Comparison of ENCODE assay signal across 9 cellular contexts in the genomic region with DNA sequence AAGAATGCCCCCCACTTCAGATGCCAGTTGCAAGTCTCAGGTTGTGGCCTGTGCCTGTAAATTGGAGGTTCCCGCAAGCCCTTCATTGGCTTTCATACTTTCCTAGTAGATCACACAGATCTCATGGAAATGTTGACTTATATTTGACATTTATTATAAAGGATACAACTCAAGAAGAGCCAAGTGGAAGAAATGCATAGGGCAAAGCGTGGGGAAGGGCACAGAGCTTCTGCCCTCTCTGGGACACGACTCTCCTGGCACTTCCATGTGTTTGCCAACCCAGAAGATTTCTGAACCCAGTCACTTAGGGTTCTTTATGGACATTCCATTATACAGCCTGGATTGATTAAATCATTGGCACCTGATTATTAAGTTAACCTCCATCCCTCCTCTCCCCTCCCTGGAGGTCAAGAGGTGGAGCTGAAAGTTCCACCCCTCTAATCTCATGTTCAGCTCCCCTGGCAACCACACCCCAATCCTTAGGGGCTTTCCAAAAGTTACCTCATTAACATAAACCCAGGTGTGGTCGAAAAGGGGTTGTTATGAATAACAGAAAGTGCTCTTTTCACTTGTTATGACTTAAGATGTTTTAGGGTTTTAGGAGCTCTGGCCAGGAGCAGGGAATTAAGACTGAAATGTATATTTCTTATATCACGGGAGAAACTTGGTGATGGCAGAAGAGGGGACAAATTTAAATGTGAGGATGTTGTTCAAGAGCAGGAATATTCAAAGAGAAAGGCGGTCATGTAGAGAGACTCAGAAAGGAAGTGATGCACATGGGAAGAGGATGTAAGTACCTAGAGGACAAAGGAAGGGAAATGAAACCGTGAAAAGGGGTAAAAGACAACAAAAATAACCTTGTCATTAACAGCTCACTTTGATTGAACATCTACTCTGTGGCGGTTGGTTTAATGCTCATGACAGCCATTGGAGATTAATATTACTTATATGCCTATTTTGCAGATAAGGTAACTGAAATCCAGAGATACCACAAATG. TPM values are rescaled to one million over a fixed set of nuclear protein-coding genes. Genes with fewer than 3 reads are reported as not detected.
DNase-seq lines count a peak whose midpoint lies in the region; ATAC-seq and TF ChIP-seq lines count a peak whose summit lies in the region.
"Had no signal": no experiment of that assay in that cellular context is flagged by ENCODE, and none has a peak within 500 bp of the region (broad histone marks: within the 10 kb centered on the region; RNA-seq: fewer than 3 reads in every experiment).

No MANE protein-coding gene starts in this region.

- no peak overlapping the region for H3K4me3 ChIP-seq in prostate gland
- H3K4me3 ChIP-seq in breast epithelium: no peak overlapping the region

- TF ChIP-seq CTCF in CD14-positive monocyte (IDR thresholded peaks at IDR 0.05): no peak
- TF ChIP-seq CTCF in prostate gland (IDR thresholded peaks at IDR 0.05): no peak
- TF ChIP-seq CTCF in breast epithelium (IDR thresholded peaks at IDR 0.05): no peak

- H3K27ac ChIP-seq in prostate gland: no peak overlapping the region
- no peak overlapping the region for H3K27ac ChIP-seq in breast epithelium

- no peaks in the 10 kb centered on the region for H3K27me3 ChIP-seq in prostate gland (replicated peaks; ENCODE audit: insufficient read depth)
- H3K27me3 ChIP-seq in breast epithelium: no peaks in the 10 kb centered on the region

- H3K27ac Mint-ChIP-seq in CD14-positive monocyte: peak overlapping the region; percentile 48 to 93 (median 82)
- H3K27ac Mint-ChIP-seq in activated T-helper 2 cell treated with anti-CD3 and anti-CD28 coated beads, Interferon-gamma antibody, Interleukin-2, Interleukin-4, amounts not matched to agents 10 μg/mL and 5 μg/mL and 100 μg/mL, durations not matched to agents 14 hours and 24 hours and 36 hours: peak overlapping the region; percentile 80
- H3K27ac Mint-ChIP-seq: dendritic cell treated with granulocyte-macrophage colony-stimulating factor and Interleukin-4, amounts not matched to agents 40 ng/mL and 50 ng/mL, for 4 days had no signal

- intact Hi-C loops in CD14-positive monocyte (cut with micrococcal nuclease): loop anchor here in 1 of 2 donors (5.0 kb wide), 1 partner anchor 35 kb away; no protein-coding TSS in a partner anchor
- intact Hi-C loops in activated T-helper 2 cell treated with anti-CD3 and anti-CD28 coated beads, Interferon-gamma antibody, Interleukin-2, Interleukin-4, amounts not matched to agents 10 μg/mL and 5 μg/mL and 100 μg/mL, durations not matched to agents 14 hours and 24 hours and 36 hours (cut with micrococcal nuclease): loop anchor here (1.0 to 10.0 kb wide), 3 partner anchors 8 to 165 kb away; no protein-coding TSS in a partner anchor
- intact Hi-C loops in prostate gland (cut with DNase I): no loop called here
- intact Hi-C loops in breast epithelium (cut with DNase I; ENCODE audit: low total_unique reads): no loop called here

- H3K27me3 Mint-ChIP-seq in CD14-positive monocyte (ENCODE audit: low read depth in 3 of 3): peaks cover 0 to 4% (median 1%) of the 10 kb centered on the region in 3 donors
- no peaks in the 10 kb centered on the region for H3K27me3 Mint-ChIP-seq in activated T-helper 2 cell treated with anti-CD3 and anti-CD28 coated beads, Interferon-gamma antibody, Interleukin-2, Interleukin-4, amounts not matched to agents 10 μg/mL and 5 μg/mL and 100 μg/mL, durations not matched to agents 14 hours and 24 hours and 36 hours (ENCODE audit: low read depth)
- H3K27me3 Mint-ChIP-seq: dendritic cell treated with granulocyte-macrophage colony-stimulating factor and Interleukin-4, amounts not matched to agents 40 ng/mL and 50 ng/mL, for 4 days had no signal

- no peak for DNase-seq in CD14-positive monocyte (ENCODE audit: low spot score)
- no peak for DNase-seq in activated T-helper 2 cell treated with anti-CD3 and anti-CD28 coated beads, Interferon-gamma antibody, Interleukin-2, Interleukin-4, amounts not matched to agents 10 μg/mL and 5 μg/mL and 100 μg/mL, durations not matched to agents 14 hours and 24 hours and 36 hours (ENCODE audit: low spot score)
- no peak for DNase-seq in prostate gland (ENCODE audit: low spot score)
- no peak for DNase-seq in nucleus accumbens (lab: John Stamatoyannopoulos, UW)
- DNase-seq in breast epithelium (ENCODE audit: low spot score in 2 of 2): no peak
- DNase-seq in NCI-H1092 (lab: John Stamatoyannopoulos, UW): no peak

- H3K9me3 ChIP-seq in prostate gland: no peaks in the 10 kb centered on the region
- no peaks in the 10 kb centered on the region for H3K9me3 ChIP-seq in breast epithelium

- peaks cover 35% of the 10 kb centered on the region for H3K4me1 Mint-ChIP-seq in CD14-positive monocyte
- H3K4me1 Mint-ChIP-seq in activated T-helper 2 cell treated with anti-CD3 and anti-CD28 coated beads, Interferon-gamma antibody, Interleukin-2, Interleukin-4, amounts not matched to agents 10 μg/mL and 5 μg/mL and 100 μg/mL, durations not matched to agents 14 hours and 24 hours and 36 hours (ENCODE audit: low read depth): peaks cover 58% of the 10 kb centered on the region

- WGBS in prostate gland: 89% methylated on average over 8 of the region's 8 CpGs

- peak; percentile 78 for ATAC-seq in GM19351 (IDR thresholded peaks at IDR 0.05; ENCODE audit: unreplicated experiment)
- ATAC-seq in HG03108 (IDR thresholded peaks at IDR 0.05; ENCODE audit: unreplicated experiment): peak; percentile 76

- TF ChIP-seq POLR2A in prostate gland (IDR thresholded peaks at IDR 0.05) (no peak), breast epithelium (IDR thresholded peaks at IDR 0.05) (no peak)

- H3K9me3 Mint-ChIP-seq in CD14-positive monocyte: peaks cover 6 to 12% (median 9%) of the 10 kb centered on the region in 7 donors
- peaks cover under 1% of the 10 kb centered on the region for H3K9me3 Mint-ChIP-seq in activated T-helper 2 cell treated with anti-CD3 and anti-CD28 coated beads, Interferon-gamma antibody, Interleukin-2, Interleukin-4, amounts not matched to agents 10 μg/mL and 5 μg/mL and 100 μg/mL, durations not matched to agents 14 hours and 24 hours and 36 hours

- H3K36me3 ChIP-seq in prostate gland (peaks cover 4 to 9% of the 10 kb centered on the region in 2 donors), breast epithelium (peaks cover 4% of the 10 kb centered on the region)

- H3K4me1 ChIP-seq in prostate gland (replicated peaks) (no peaks in the 10 kb centered on the region), breast epithelium (no peaks in the 10 kb centered on the region)

- H3K4me3 Mint-ChIP-seq in CD14-positive monocyte: peak overlapping the region in 1 of 2 donors; percentile 51
- H3K4me3 Mint-ChIP-seq in activated T-helper 2 cell treated with anti-CD3 and anti-CD28 coated beads, Interferon-gamma antibody, Interleukin-2, Interleukin-4, amounts not matched to agents 10 μg/mL and 5 μg/mL and 100 μg/mL, durations not matched to agents 14 hours and 24 hours and 36 hours (ENCODE audit: low read depth): peak overlapping the region; percentile 20
- H3K4me3 Mint-ChIP-seq: dendritic cell treated with granulocyte-macrophage colony-stimulating factor and Interleukin-4, amounts not matched to agents 40 ng/mL and 50 ng/mL, for 4 days had no signal

- H3K36me3 Mint-ChIP-seq in CD14-positive monocyte: peaks cover 86 to 93% of the 10 kb centered on the region in 2 donors
- peaks cover 95% of the 10 kb centered on the region for H3K36me3 Mint-ChIP-seq in activated T-helper 2 cell treated with anti-CD3 and anti-CD28 coated beads, Interferon-gamma antibody, Interleukin-2, Interleukin-4, amounts not matched to agents 10 μg/mL and 5 μg/mL and 100 μg/mL, durations not matched to agents 14 hours and 24 hours and 36 hours (ENCODE audit: low read depth)

RNA-seq across cellular contexts. Expression of a gene that starts 31.8 kb away (rescaled TPM):
- polyA plus RNA-seq in CD14-positive monocyte: 10 to 100 TPM; 68.1 to 97.4 TPM
- 153 and 158 TPM in 2 replicates for total RNA-seq in activated T-helper 2 cell treated with anti-CD3 and anti-CD28 coated beads, Interferon-gamma antibody, Interleukin-2, Interleukin-4, amounts not matched to agents 10 μg/mL and 5 μg/mL and 100 μg/mL, durations not matched to agents 14 hours and 24 hours and 36 hours
- total RNA-seq in prostate gland (10 to 100 TPM; 51.6 to 69.0 TPM), breast epithelium (100 to 1,000 TPM; 128 to 157 (median 152) TPM)
